18 cellular contexts compared by ENCODE assay signal in genomic region chr11:2780850-2781412, GRCh38.
DNase-seq lines count a peak whose midpoint lies in the region; ATAC-seq and TF ChIP-seq lines count a peak whose summit lies in the region.
"Had no signal": no experiment of that assay in that cellular context is flagged by ENCODE, and none has a peak within 500 bp of the region (broad histone marks: within the 10 kb centered on the region; RNA-seq: fewer than 3 reads in every experiment).

No MANE protein-coding gene starts in this region.

- intact Hi-C loops in activated naive CD4-positive, alpha-beta T cell treated with anti-CD3 and anti-CD28 coated beads for 36 hours (cut with micrococcal nuclease), result no loop called here

- H3K27ac ChIP-seq in upper lobe of left lung, result peak overlapping the region; percentile 62 to 84 (median 78)

- TF ChIP-seq CTCF in nephron (IDR thresholded peaks at IDR 0.05; ENCODE audit: unreplicated experiment in 3 of 3), result no peak
- TF ChIP-seq CTCF in upper lobe of left lung (IDR thresholded peaks at IDR 0.05), result no peak
- TF ChIP-seq CTCF in foreskin fibroblast (IDR thresholded peaks at IDR 0.05; ENCODE audit: low read depth, low read length), result no peak

- peaks cover 4% of the 10 kb centered on the region for H3K4me1 Mint-ChIP-seq in activated naive CD4-positive, alpha-beta T cell treated with anti-CD3 and anti-CD28 coated beads for 36 hours (ENCODE audit: low read depth)
- peaks cover 40% of the 10 kb centered on the region for H3K4me1 Mint-ChIP-seq in nephron

- no peak overlapping the region for H3K4me3 Mint-ChIP-seq in activated naive CD4-positive, alpha-beta T cell treated with anti-CD3 and anti-CD28 coated beads for 36 hours
- peak overlapping the region in 1 of 3 experiments; percentile 32 for H3K4me3 Mint-ChIP-seq in nephron
- H3K4me3 Mint-ChIP-seq: effector memory CD8-positive, alpha-beta T cell; natural killer cell treated with Interleukin-12 subunit alpha and Interleukin-12 subunit beta and Interleukin-15 and Interleukin-18, amount 100 ng/mL, for 72 hours had no signal

- no peak for TF ChIP-seq EP300 in upper lobe of left lung (IDR thresholded peaks at IDR 0.05)

- peak; percentile 2 for DNase-seq in activated naive CD4-positive, alpha-beta T cell treated with anti-CD3 and anti-CD28 coated beads for 36 hours
- DNase-seq in activated naive CD4-positive, alpha-beta T cell treated with Interleukin-2 at 50 U/mL for 16 hours, result no peak
- DNase-seq in activated naive CD4-positive, alpha-beta T cell treated with anti-CD3 and anti-CD28 coated beads, Interleukin-2, amount 50 U/mL, for 16 hours, result peak; percentile 2
- DNase-seq in upper lobe of left lung (peak in 1 of 2 donors; percentile 3), foreskin fibroblast (no peak)
- DNase-seq: effector memory CD8-positive, alpha-beta T cell; GF-D8; NCI-H1092; NCI-H748 treated with DMSO at 0.1 percent for 48 hours; stimulated activated CD4-positive, alpha-beta T cell treated with anti-CD3 and anti-CD28 coated beads, Interleukin-4, amount 100 ng/mL, for 1 hour had no signal

- H3K9me3 ChIP-seq in upper lobe of left lung, result no peaks in the 10 kb centered on the region
- H3K9me3 ChIP-seq: left lung had no signal

- no peaks in the 10 kb centered on the region for H3K9me3 Mint-ChIP-seq in activated naive CD4-positive, alpha-beta T cell treated with anti-CD3 and anti-CD28 coated beads for 36 hours
- peaks cover 9% of the 10 kb centered on the region for H3K9me3 Mint-ChIP-seq in nephron
- H3K9me3 Mint-ChIP-seq: effector memory CD8-positive, alpha-beta T cell; natural killer cell treated with Interleukin-12 subunit alpha and Interleukin-12 subunit beta and Interleukin-15 and Interleukin-18, amount 100 ng/mL, for 72 hours had no signal

- no peak overlapping the region for H3K27ac Mint-ChIP-seq in activated naive CD4-positive, alpha-beta T cell treated with anti-CD3 and anti-CD28 coated beads for 36 hours
- peak overlapping the region; percentile 57 to 82 (median 81) for H3K27ac Mint-ChIP-seq in nephron
- H3K27ac Mint-ChIP-seq: natural killer cell treated with Interleukin-12 subunit alpha and Interleukin-12 subunit beta and Interleukin-15 and Interleukin-18, amount 100 ng/mL, for 72 hours had no signal

- peaks cover 38 to 47% (median 40%) of the 10 kb centered on the region in 4 donors for H3K4me1 ChIP-seq in upper lobe of left lung

- no peaks in the 10 kb centered on the region for H3K27me3 ChIP-seq in upper lobe of left lung
- H3K27me3 ChIP-seq: tibial nerve had no signal

- no peak for TF ChIP-seq POLR2A in upper lobe of left lung (IDR thresholded peaks at IDR 0.05)

- peaks cover 0 to 4% (median 0%) of the 10 kb centered on the region in 4 donors for H3K36me3 ChIP-seq in upper lobe of left lung
- H3K36me3 ChIP-seq: left lung, tibial nerve had no signal

- H3K4me3 ChIP-seq in upper lobe of left lung (no peak overlapping the region), foreskin fibroblast (ENCODE audit: low read depth in 1 of 2, low read length in 2 of 2) (no peak overlapping the region)
- H3K4me3 ChIP-seq: left lung, tibial nerve had no signal

- H3K36me3 Mint-ChIP-seq in activated naive CD4-positive, alpha-beta T cell treated with anti-CD3 and anti-CD28 coated beads for 36 hours (ENCODE audit: low read depth), result peaks cover 1% of the 10 kb centered on the region
- H3K36me3 Mint-ChIP-seq in nephron (ENCODE audit: low read depth), result no peaks in the 10 kb centered on the region
- H3K36me3 Mint-ChIP-seq: natural killer cell treated with Interleukin-12 subunit alpha and Interleukin-12 subunit beta and Interleukin-15 and Interleukin-18, amount 100 ng/mL, for 72 hours had no signal

- no peaks in the 10 kb centered on the region for H3K27me3 Mint-ChIP-seq in activated naive CD4-positive, alpha-beta T cell treated with anti-CD3 and anti-CD28 coated beads for 36 hours (ENCODE audit: low read depth)
- no peaks in the 10 kb centered on the region for H3K27me3 Mint-ChIP-seq in nephron (ENCODE audit: low read depth)

- CTCF ChIA-PET in activated naive CD4-positive, alpha-beta T cell treated with anti-CD3 and anti-CD28 coated beads for 36 hours (lab: Charles Lee), result no interaction called here

- ATAC-seq in upper lobe of left lung (ENCODE audit: low FRiP score in 2 of 2) (no peak), HG03439 (IDR thresholded peaks at IDR 0.05; ENCODE audit: unreplicated experiment) (no peak), GM19455 (IDR thresholded peaks at IDR 0.05; ENCODE audit: unreplicated experiment) (no peak)
- ATAC-seq: effector memory CD8-positive, alpha-beta T cell; left lung; Panc1; sciatic nerve had no signal

- 52 to 68% methylated on average over 9 of the region's 9 CpGs for WGBS in upper lobe of left lung, 2 donors

Comparison
In these comparisons a context has a peak if more than half of its experiments do, and no peak if none do; other contexts are left out.
1. DNase-seq: peak in activated naive CD4-positive, alpha-beta T cell treated with anti-CD3 and anti-CD28 coated beads for 36 hours (single experiment) and activated naive CD4-positive, alpha-beta T cell treated with anti-CD3 and anti-CD28 coated beads, Interleukin-2, amount 50 U/mL, for 16 hours (single experiment); none in activated naive CD4-positive, alpha-beta T cell treated with Interleukin-2 at 50 U/mL for 16 hours (single experiment) and foreskin fibroblast (0 of 2).